28 cellular contexts compared by ENCODE assay signal in genomic region chr3:73893089-73893488, GRCh38.
"Had no signal": no experiment of that assay in that cellular context is flagged by ENCODE, and none has a peak within 500 bp of the region (broad histone marks: within the 10 kb centered on the region; RNA-seq: fewer than 3 reads in every experiment).

No MANE protein-coding gene starts in this region.

- H3K27ac ChIP-seq: colonic mucosa, coronary artery, dorsolateral prefrontal cortex, epithelial cell of prostate, esophagus muscularis mucosa, esophagus squamous epithelium, foreskin keratinocyte, gastrocnemius medialis, gastroesophageal sphincter, heart left ventricle, heart right ventricle had no signal

- H3K4me3 ChIP-seq: colonic mucosa, coronary artery, dorsolateral prefrontal cortex, esophagus muscularis mucosa, esophagus squamous epithelium, gastrocnemius medialis, gastroesophageal sphincter, heart left ventricle, heart right ventricle had no signal

- H3K4me1 ChIP-seq: colonic mucosa, esophagus muscularis mucosa, esophagus squamous epithelium, foreskin keratinocyte, gastrocnemius medialis, gastroesophageal sphincter, heart left ventricle, heart right ventricle had no signal

- H3K9me3 ChIP-seq: colonic mucosa, esophagus muscularis mucosa, esophagus squamous epithelium, gastrocnemius medialis, gastroesophageal sphincter, heart left ventricle, heart right ventricle had no signal

- DNase-seq: colonic mucosa; cortex of kidney; dermis blood vessel endothelial cell; dorsolateral prefrontal cortex; effector CD4-positive, alpha-beta T cell; effector CD8-positive, alpha-beta T cell; effector memory CD4-positive, alpha-beta T cell; effector memory CD8-positive, alpha-beta T cell; endodermal cell; erythroblast; esophagus squamous epithelium; foreskin fibroblast; foreskin keratinocyte; foreskin melanocyte; gastrocnemius medialis; glutamatergic neuron; head of caudate nucleus; heart left ventricle; heart right ventricle had no signal

- FAIRE-seq: colon, endometrium, endothelial cell of umbilical vein, frontal cortex had no signal

- ATAC-seq: effector memory CD8-positive, alpha-beta T cell; esophagus mucosa; foreskin keratinocyte; gastrocnemius medialis; gastroesophageal sphincter; heart left ventricle; heart right ventricle had no signal

- H3K36me3 ChIP-seq: colonic mucosa, esophagus muscularis mucosa, esophagus squamous epithelium, gastrocnemius medialis, gastroesophageal sphincter, heart left ventricle, heart right ventricle had no signal

- H3K27me3 ChIP-seq: colonic mucosa, dorsolateral prefrontal cortex, esophagus muscularis mucosa, esophagus squamous epithelium, foreskin keratinocyte, gastrocnemius medialis, gastroesophageal sphincter, heart right ventricle had no signal
